Comparison of ENCODE assay signal across 8 cellular contexts in the genomic region with DNA sequence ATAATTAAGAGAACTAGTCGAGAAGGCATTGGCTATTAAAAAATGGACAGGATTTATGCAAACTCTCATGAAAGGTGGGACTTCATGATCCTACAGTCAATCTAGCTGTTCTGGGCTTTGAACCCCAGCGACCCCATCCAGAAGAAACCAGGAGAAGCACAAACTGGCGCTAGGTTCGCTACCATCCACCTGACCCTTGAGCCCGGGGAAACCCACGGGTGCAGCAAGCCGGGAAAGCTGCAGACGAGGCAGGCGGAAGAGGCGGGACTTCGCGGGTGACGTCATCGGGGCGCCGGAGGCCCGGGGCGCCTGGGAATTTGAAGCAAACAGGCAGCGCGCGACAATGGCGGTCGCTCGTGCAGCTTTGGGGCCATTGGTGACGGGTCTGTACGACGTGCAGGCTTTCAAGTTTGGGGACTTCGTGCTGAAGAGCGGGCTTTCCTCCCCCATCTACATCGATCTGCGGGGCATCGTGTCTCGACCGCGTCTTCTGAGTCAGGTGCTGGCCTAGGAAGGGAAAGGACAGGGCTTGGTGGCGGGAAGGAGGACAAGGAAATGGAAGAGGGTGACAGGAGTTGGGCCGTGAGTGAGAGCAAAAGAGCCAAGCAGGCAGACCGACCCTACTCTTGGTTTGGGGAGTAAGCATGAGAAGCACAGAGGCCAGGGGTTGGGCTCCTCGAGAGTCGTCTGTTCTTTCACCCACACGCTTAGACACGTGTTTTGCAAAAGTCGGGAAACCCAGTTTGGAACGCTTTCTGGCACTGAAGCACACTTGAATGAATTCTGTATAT. TPM values are rescaled to one million over a fixed set of nuclear protein-coding genes. Genes with fewer than 3 reads are reported as not detected.
DNase-seq lines count a peak whose midpoint lies in the region; ATAC-seq and TF ChIP-seq lines count a peak whose summit lies in the region.

A gene (plus strand): TSS at position 324 of the 791 bp plus-strand sequence. CDS start 20 bp downstream, at position 344.

- H3K27me3 ChIP-seq in duodenal mucosa (ENCODE audit: control insufficient read depth in 1 of 2, insufficient read depth in 2 of 2, low read length in 2 of 2) (peaks cover 0 to 6% of the 10 kb centered on the region in 2 donors), right lobe of liver (no peaks in the 10 kb centered on the region)

- H3K9me3 ChIP-seq in duodenal mucosa (ENCODE audit: control insufficient read depth in 1 of 2, low read length in 2 of 2) (no peaks in the 10 kb centered on the region), right lobe of liver (no peaks in the 10 kb centered on the region)

- intact Hi-C loops in right lobe of liver (cut with DNase I): no loop called here

- peak within 1 kb of the TSS; percentile 77 to 82 for H3K9ac ChIP-seq in duodenal mucosa (ENCODE audit: low read depth in 1 of 2, low read length in 2 of 2)

- peak; percentile 98 for ATAC-seq in GM19351 (IDR thresholded peaks at IDR 0.05; ENCODE audit: unreplicated experiment)
- peak; percentile 86 for ATAC-seq in HG03520 (IDR thresholded peaks at IDR 0.05; ENCODE audit: unreplicated experiment)
- peak; percentile 97 to 99 (median 99) for ATAC-seq in right lobe of liver

- H3K36me3 ChIP-seq in duodenal mucosa (ENCODE audit: control insufficient read depth in 1 of 2, insufficient read depth in 2 of 2, low read length in 2 of 2) (no peaks in the 10 kb centered on the region), right lobe of liver (peaks cover 0 to 4% (median under 1%) of the 10 kb centered on the region in 4 donors)

- peak within 1 kb of the TSS; percentile 13 for H3K27ac ChIP-seq in duodenal mucosa (ENCODE audit: low read depth, low read length)
- H3K27ac ChIP-seq in right lobe of liver: peak within 1 kb of the TSS; percentile 78 to 83 (median 79)

- WGBS in right lobe of liver (ENCODE audit: insufficient coverage, low coverage, low lambda C conversion rate, missing lambda C conversion rate): 2% methylated on average over 26 of the region's 44 CpGs

- peak; percentile 87 for TF ChIP-seq POLR2A in right lobe of liver (IDR thresholded peaks at IDR 0.05)

- no peak for TF ChIP-seq CTCF in right lobe of liver (IDR thresholded peaks at IDR 0.05)

- DNase-seq in C1 segment of cervical spinal cord (lab: John Stamatoyannopoulos, UW): peak; percentile 23 to 88 (median 82)
- peak; percentile 87 for DNase-seq in NCI-H748 (lab: John Stamatoyannopoulos, UW; ENCODE audit: unreplicated experiment)
- peak; percentile 89 to 91 for DNase-seq in activated CD4-positive, alpha-beta T cell treated with anti-CD3 and anti-CD28 coated beads, Interleukin-2, amount 50 U/mL, for 4 hours
- DNase-seq in right lobe of liver: peak; percentile 94 to 95 (median 95)
- DNase-seq in stimulated activated CD4-positive, alpha-beta T cell treated with anti-CD3 and anti-CD28 coated beads, Interleukin-4, amount 100 ng/mL, for 4 hours: peak; percentile 92 to 96

- peaks cover 20 to 22% of the 10 kb centered on the region in 2 donors for H3K4me1 ChIP-seq in duodenal mucosa (ENCODE audit: control insufficient read depth in 1 of 2, insufficient read depth in 2 of 2, low read length in 2 of 2)
- H3K4me1 ChIP-seq in right lobe of liver: peaks cover 0 to 22% (median 7%) of the 10 kb centered on the region in 4 donors

- H3K4me3 ChIP-seq in duodenal mucosa (ENCODE audit: low read depth in 1 of 2, low read length in 2 of 2) (peak within 1 kb of the TSS; percentile 89 to 93), right lobe of liver (peak within 1 kb of the TSS; percentile 88 to 92 (median 89))

RNA-seq across cellular contexts. Expression of the gene that starts here (rescaled TPM):
- 10 to 100 TPM; 17.5 to 29.9 (median 25.5) TPM for total RNA-seq in right lobe of liver

Comparison
In these comparisons a context has a peak if more than half of its experiments do, and no peak if none do; other contexts are left out.
1. Peak in every context shown above with its lines: DNase-seq, ATAC-seq, H3K4me3 ChIP-seq and H3K27ac ChIP-seq.